Comparison of ENCODE assay signal across 9 cellular contexts in the genomic region with DNA sequence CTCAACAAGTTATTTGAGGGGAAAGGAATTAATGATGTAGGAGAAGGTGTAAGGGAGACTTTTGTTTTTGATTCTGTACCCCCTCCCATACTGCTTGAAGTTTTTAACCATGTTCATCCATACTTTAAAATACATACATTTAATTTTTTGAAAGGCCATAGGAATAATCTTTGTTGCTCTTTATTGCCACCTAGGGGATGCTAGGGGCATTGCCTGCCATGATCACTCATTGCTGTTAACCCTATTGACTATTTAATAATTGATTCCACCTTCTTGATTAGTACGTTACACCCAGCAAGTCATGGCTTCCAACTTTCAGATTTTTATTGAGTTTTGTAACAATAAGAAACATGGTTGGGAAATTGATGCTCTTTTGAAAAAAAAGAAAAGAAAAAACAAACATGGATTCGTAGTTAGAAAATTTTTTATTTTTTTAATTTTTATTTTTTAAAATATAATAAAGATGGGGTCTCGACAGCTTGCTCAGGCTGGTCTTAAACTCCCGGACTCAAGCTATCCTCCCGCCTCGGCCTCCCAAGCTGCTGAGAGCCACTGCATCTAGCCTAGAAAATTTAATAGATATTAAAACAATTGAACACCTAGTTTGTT. TPM values are rescaled to one million over a fixed set of nuclear protein-coding genes. Genes with fewer than 3 reads are reported as not detected.
A peak's percentile ranks its signal among the peaks of the same experiment; 100 is the strongest.
DNase-seq lines count a peak whose midpoint lies in the region; ATAC-seq and TF ChIP-seq lines count a peak whose summit lies in the region.
"Had no signal": no experiment of that assay in that cellular context is flagged by ENCODE, and none has a peak within 500 bp of the region (broad histone marks: within the 10 kb centered on the region; RNA-seq: fewer than 3 reads in every experiment).

No MANE protein-coding gene starts in this region.

- CTCF ChIA-PET in T-cell (lab: Charles Lee) = interaction anchor here in 1 of 2 donors (1.9 kb wide), 1 partner anchor 8 kb away, joined by 11 read pairs; a partner anchor contains a TSS

- H3K27me3 Mint-ChIP-seq in T-cell = peaks cover 0 to 4% of the 10 kb centered on the region in 2 donors
- no peaks in the 10 kb centered on the region for H3K27me3 Mint-ChIP-seq in dendritic cell treated with granulocyte-macrophage colony-stimulating factor and Interleukin-4, amounts not matched to agents 40 ng/mL and 50 ng/mL, for 4 days
- H3K27me3 Mint-ChIP-seq in natural killer cell treated with Interleukin-12 subunit alpha and Interleukin-12 subunit beta and Interleukin-15 and Interleukin-18, amount 100 ng/mL, for 72 hours = peaks cover 0 to 3% of the 10 kb centered on the region in 2 donors

- no peak overlapping the region for H3K27ac ChIP-seq in left ventricle myocardium inferior (replicated peaks)
- H3K27ac ChIP-seq in KMS-11 = no peak overlapping the region
- H3K27ac ChIP-seq: epithelial cell of prostate had no signal

- no peak overlapping the region for H3K4me2 ChIP-seq in KMS-11

- no peak overlapping the region for H3K4me3 Mint-ChIP-seq in T-cell
- H3K4me3 Mint-ChIP-seq in dendritic cell treated with granulocyte-macrophage colony-stimulating factor and Interleukin-4, amounts not matched to agents 40 ng/mL and 50 ng/mL, for 4 days = no peak overlapping the region
- H3K4me3 Mint-ChIP-seq in natural killer cell treated with Interleukin-12 subunit alpha and Interleukin-12 subunit beta and Interleukin-15 and Interleukin-18, amount 100 ng/mL, for 72 hours = no peak overlapping the region

- H3K4me3 ChIP-seq in left ventricle myocardium inferior (no peak overlapping the region), KMS-11 (IDR thresholded peaks at IDR 0.05; ENCODE audit: insufficient read depth, low read depth, low read length) (no peak overlapping the region)

- no peaks in the 10 kb centered on the region for H4K20me1 ChIP-seq in KMS-11 (ENCODE audit: insufficient read depth)

- H3K79me2 ChIP-seq in KMS-11 (ENCODE audit: insufficient read depth, low read depth) = no peaks in the 10 kb centered on the region

- H3K27ac Mint-ChIP-seq in T-cell = no peak overlapping the region
- peak overlapping the region; percentile 59 for H3K27ac Mint-ChIP-seq in dendritic cell treated with granulocyte-macrophage colony-stimulating factor and Interleukin-4, amounts not matched to agents 40 ng/mL and 50 ng/mL, for 4 days
- H3K27ac Mint-ChIP-seq in natural killer cell treated with Interleukin-12 subunit alpha and Interleukin-12 subunit beta and Interleukin-15 and Interleukin-18, amount 100 ng/mL, for 72 hours = peak overlapping the region in 1 of 2 donors; percentile 60

- H3K36me3 Mint-ChIP-seq in T-cell = no peaks in the 10 kb centered on the region
- no peaks in the 10 kb centered on the region for H3K36me3 Mint-ChIP-seq in dendritic cell treated with granulocyte-macrophage colony-stimulating factor and Interleukin-4, amounts not matched to agents 40 ng/mL and 50 ng/mL, for 4 days (ENCODE audit: low read depth)
- no peaks in the 10 kb centered on the region for H3K36me3 Mint-ChIP-seq in natural killer cell treated with Interleukin-12 subunit alpha and Interleukin-12 subunit beta and Interleukin-15 and Interleukin-18, amount 100 ng/mL, for 72 hours

- H3K4me1 ChIP-seq in left ventricle myocardium inferior (no peaks in the 10 kb centered on the region), KMS-11 (ENCODE audit: low read depth, poor library complexity, severe bottlenecking) (no peaks in the 10 kb centered on the region)

- DNase-seq in left ventricle myocardium inferior = no peak
- DNase-seq in left ventricle myocardium superior = no peak
- DNase-seq in T-cell = peak in 27 of 34 experiments; percentile 5 to 50 (median 30)
- DNase-seq in natural killer cell treated with Interleukin-12 subunit alpha and Interleukin-12 subunit beta and Interleukin-15 and Interleukin-18, amount 100 ng/mL, for 72 hours (ENCODE audit: low spot score) = peak; percentile 67
- no peak for DNase-seq in KG1 (lab: John Stamatoyannopoulos, UW)

- ATAC-seq in left ventricle myocardium superior = no peak
- peak in 3 of 4 experiments; percentile 53 to 65 (median 60) for ATAC-seq in T-cell (replicated peaks in 1 of 4)
- no peak for ATAC-seq in natural killer cell treated with Interleukin-12 subunit alpha and Interleukin-12 subunit beta and Interleukin-15 and Interleukin-18, amount 100 ng/mL, for 72 hours
- ATAC-seq in GM19452 (IDR thresholded peaks at IDR 0.05; ENCODE audit: unreplicated experiment) = no peak

- H3K9me3 Mint-ChIP-seq in T-cell = peaks cover 0 to 2% (median 0%) of the 10 kb centered on the region in 3 donors
- H3K9me3 Mint-ChIP-seq in dendritic cell treated with granulocyte-macrophage colony-stimulating factor and Interleukin-4, amounts not matched to agents 40 ng/mL and 50 ng/mL, for 4 days = no peaks in the 10 kb centered on the region
- H3K9me3 Mint-ChIP-seq in natural killer cell treated with Interleukin-12 subunit alpha and Interleukin-12 subunit beta and Interleukin-15 and Interleukin-18, amount 100 ng/mL, for 72 hours = no peaks in the 10 kb centered on the region

- TF ChIP-seq CTCF in left ventricle myocardium inferior (IDR thresholded peaks at IDR 0.05; ENCODE audit: borderline replicate concordance) = peak; percentile 94
- TF ChIP-seq CTCF in KMS-11 (conservative IDR thresholded peaks at IDR 0.05; ENCODE audit: low read depth, low read length) = peak; percentile 57

- no peaks in the 10 kb centered on the region for H3K27me3 ChIP-seq in left ventricle myocardium inferior (ENCODE audit: low read depth)
- H3K27me3 ChIP-seq in KMS-11 (ENCODE audit: insufficient read depth, low read depth) = no peaks in the 10 kb centered on the region

- H2AFZ ChIP-seq in KMS-11 (ENCODE audit: low read depth) = no peak overlapping the region

- peaks cover 5% of the 10 kb centered on the region for H3K9me3 ChIP-seq in left ventricle myocardium inferior (replicated peaks)

- POLR2A ChIA-PET in T-cell (lab: Charles Lee) = no interaction called here

- no peak overlapping the region for H3K9ac ChIP-seq in KMS-11

- H3K4me1 Mint-ChIP-seq in T-cell = peaks cover 0 to 10% (median 0%) of the 10 kb centered on the region in 3 donors
- H3K4me1 Mint-ChIP-seq in dendritic cell treated with granulocyte-macrophage colony-stimulating factor and Interleukin-4, amounts not matched to agents 40 ng/mL and 50 ng/mL, for 4 days (ENCODE audit: low read depth) = peaks cover 10% of the 10 kb centered on the region
- peaks cover 7 to 13% of the 10 kb centered on the region in 2 donors for H3K4me1 Mint-ChIP-seq in natural killer cell treated with Interleukin-12 subunit alpha and Interleukin-12 subunit beta and Interleukin-15 and Interleukin-18, amount 100 ng/mL, for 72 hours (ENCODE audit: low read depth in 2 of 2)

- H3K36me3 ChIP-seq in left ventricle myocardium inferior (no peaks in the 10 kb centered on the region), KMS-11 (ENCODE audit: insufficient read depth) (no peaks in the 10 kb centered on the region)

- intact Hi-C loops in left ventricle myocardium inferior (cut with micrococcal nuclease) (no loop called here), left ventricle myocardium superior (cut with micrococcal nuclease) (no loop called here)
- intact Hi-C loops in dendritic cell treated with granulocyte-macrophage colony-stimulating factor and Interleukin-4, amounts not matched to agents 40 ng/mL and 50 ng/mL, for 4 days (cut with micrococcal nuclease) = no loop called here

RNA-seq across cellular contexts. Expression of a gene that starts 8.5 kb away (rescaled TPM):
- 9.2 TPM for total RNA-seq in left ventricle myocardium inferior
- total RNA-seq in left ventricle myocardium superior = 12.1 TPM
- total RNA-seq in T-cell = 10 to 100 TPM; 21.1 to 48.7 (median 43.5) TPM
- total RNA-seq in natural killer cell treated with Interleukin-12 subunit alpha and Interleukin-12 subunit beta and Interleukin-15 and Interleukin-18, amount 100 ng/mL, for 72 hours = 10 to 100 TPM; 27.4 to 31.4 TPM

Comparison
In these comparisons a context has a peak if more than half of its experiments do, and no peak if none do; other contexts are left out.
1. DNase-seq: peak in T-cell (27 of 34) and natural killer cell treated with Interleukin-12 subunit alpha and Interleukin-12 subunit beta and Interleukin-15 and Interleukin-18, amount 100 ng/mL, for 72 hours (single experiment); none in left ventricle myocardium inferior (single experiment), left ventricle myocardium superior (single experiment) and KG1 (single experiment).
2. ATAC-seq: peak in T-cell (3 of 4); none in left ventricle myocardium superior (single experiment), natural killer cell treated with Interleukin-12 subunit alpha and Interleukin-12 subunit beta and Interleukin-15 and Interleukin-18, amount 100 ng/mL, for 72 hours (0 of 2) and GM19452 (single experiment).